22 cellular contexts compared by ENCODE assay signal in the genomic region with DNA sequence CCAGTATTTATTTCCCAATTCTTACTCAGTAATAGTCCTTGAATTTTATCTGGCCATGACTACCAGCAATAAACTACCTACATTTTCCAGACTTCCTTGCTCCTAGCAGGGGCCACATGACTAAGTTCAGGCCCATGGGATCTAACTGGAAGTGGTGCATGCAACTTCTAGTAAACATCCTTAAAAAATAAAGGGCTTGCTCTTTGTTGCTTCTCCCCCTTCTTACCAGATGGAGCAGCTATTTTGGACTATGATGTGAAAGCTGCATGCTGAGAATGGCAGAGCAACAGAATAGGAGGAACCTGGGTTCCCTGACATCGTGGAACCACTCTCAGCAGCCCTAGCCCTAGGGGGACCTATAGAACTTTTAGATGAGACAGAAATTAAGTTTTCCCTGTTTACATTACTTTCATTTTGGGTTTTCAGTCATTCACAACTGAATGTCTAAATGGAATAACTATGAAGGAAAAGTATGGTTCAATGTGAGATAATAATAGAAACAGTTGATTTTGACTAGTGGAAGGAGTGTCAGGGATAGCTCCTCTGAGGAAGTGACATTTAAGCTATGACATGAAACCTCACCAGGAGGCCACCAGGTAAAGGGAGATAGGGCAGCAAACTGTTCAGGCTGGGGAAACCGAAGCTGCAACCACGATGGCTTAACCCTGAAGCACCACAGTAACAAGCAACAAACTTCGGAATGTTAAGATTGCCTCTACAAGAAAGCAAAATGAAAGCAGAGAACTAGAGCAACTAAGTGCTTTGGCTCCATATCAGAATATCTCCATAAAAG. TPM values are rescaled to one million over a fixed set of nuclear protein-coding genes. Genes with fewer than 3 reads are reported as not detected.
DNase-seq lines count a peak whose midpoint lies in the region; ATAC-seq and TF ChIP-seq lines count a peak whose summit lies in the region.
"Had no signal": no experiment of that assay in that cellular context is flagged by ENCODE, and none has a peak within 500 bp of the region (broad histone marks: within the 10 kb centered on the region; RNA-seq: fewer than 3 reads in every experiment).

No MANE protein-coding gene starts in this region.

- no peaks in the 10 kb centered on the region for H3K9me3 ChIP-seq in trophoblast cell (ENCODE audit: insufficient read depth, low read depth, low read length)
- H3K9me3 ChIP-seq: adrenal gland, psoas muscle had no signal

- DNase-seq in AG10803 (ENCODE audit: low read depth) = peak; percentile 9
- peak; percentile 51 for DNase-seq in fibroblast of mammary gland (ENCODE audit: low read depth)
- no peak for DNase-seq in trophoblast cell
- DNase-seq in immature natural killer cell = no peak
- no peak for DNase-seq in germinal center (ENCODE audit: low spot score)
- DNase-seq in DMS79 treated with DMSO at 0.1 percent for 48 hours (lab: John Stamatoyannopoulos, UW) = no peak
- DNase-seq: ACHN; activated CD4-positive, alpha-beta T cell treated with anti-CD3 and anti-CD28 coated beads, Interleukin-2, amount 50 U/mL, for 4 hours; activated gamma-delta T cell; caudate nucleus; head of caudate nucleus; KBM-7; MV-4-11; NCI-H1694; NCI-H774; psoas muscle; stimulated activated CD4-positive, alpha-beta T cell treated with anti-CD3 and anti-CD28 coated beads, Interleukin-12 subunit alpha, Interleukin-12 subunit beta, amount 100 ng/mL, for 4 hours; substantia nigra had no signal

- H3K4me1 Mint-ChIP-seq in immature natural killer cell = peaks cover 8 to 30% of the 10 kb centered on the region in 2 donors

- peak overlapping the region; percentile 26 for H4K91ac ChIP-seq in trophoblast cell (ENCODE audit: low read depth, low read length)

- peak overlapping the region; percentile 35 for H2BK5ac ChIP-seq in trophoblast cell (ENCODE audit: low read depth, low read length, poor library complexity)

- H3K27me3 Mint-ChIP-seq in immature natural killer cell (ENCODE audit: low read depth in 3 of 3) = no peaks in the 10 kb centered on the region

- no peak overlapping the region for H4K8ac ChIP-seq in trophoblast cell (ENCODE audit: low read depth, low read length)

- H2BK12ac ChIP-seq in trophoblast cell (ENCODE audit: low read length) = peak overlapping the region; percentile 53

- peak overlapping the region; percentile 62 for H3K14ac ChIP-seq in trophoblast cell (ENCODE audit: low read length)

- H3K27ac ChIP-seq in VCaP (peak overlapping the region; percentile 64), trophoblast cell (ENCODE audit: low read depth, low read length) (peak overlapping the region; percentile 22)
- H3K27ac ChIP-seq: C4-2B, psoas muscle had no signal

- H3K18ac ChIP-seq in trophoblast cell (ENCODE audit: low read length) = peak overlapping the region; percentile 47

- TF ChIP-seq CTCF in AG10803 (conservative IDR thresholded peaks at IDR 0.05; ENCODE audit: low read length) (no peak), VCaP (conservative IDR thresholded peaks at IDR 0.05) (no peak), fibroblast of mammary gland (conservative IDR thresholded peaks at IDR 0.05; ENCODE audit: control insufficient read depth, insufficient read depth, low read depth, low read length) (no peak)

- no peak overlapping the region for H3K4me3 Mint-ChIP-seq in immature natural killer cell

- no peak overlapping the region for H3K4me3 ChIP-seq in AG10803 (ENCODE audit: low read length)
- H3K4me3 ChIP-seq in fibroblast of mammary gland (ENCODE audit: control insufficient read depth, low read depth, low read length) = no peak overlapping the region
- H3K4me3 ChIP-seq in trophoblast cell (ENCODE audit: low read depth, low read length) = no peak overlapping the region
- H3K4me3 ChIP-seq: adrenal gland, psoas muscle had no signal

- peaks cover 2% of the 10 kb centered on the region for H3K79me2 ChIP-seq in trophoblast cell (ENCODE audit: control insufficient read depth, insufficient read depth, low read length, poor library complexity)

- H3K36me3 Mint-ChIP-seq in immature natural killer cell = peaks cover 3 to 28% (median 11%) of the 10 kb centered on the region in 3 donors

- no peak overlapping the region for H3K4me2 ChIP-seq in trophoblast cell (ENCODE audit: low read length)

- peak overlapping the region in 3 of 6 donors; percentile 17 to 51 (median 31) for H3K27ac Mint-ChIP-seq in immature natural killer cell

- ATAC-seq in HG03342 (IDR thresholded peaks at IDR 0.05; ENCODE audit: unreplicated experiment) = no peak

- H3K9me3 Mint-ChIP-seq in immature natural killer cell = no peaks in the 10 kb centered on the region

- no CpG with 5 or more reads among the region's 4 CpGs for WGBS in trophoblast cell (ENCODE audit: extremely low coverage, insufficient coverage, insufficient read length)

- no peaks in the 10 kb centered on the region for H3K36me3 ChIP-seq in trophoblast cell (ENCODE audit: control insufficient read depth in 1 of 2, insufficient read depth in 2 of 2, low read length in 2 of 2)

- H3K4ac ChIP-seq in trophoblast cell (ENCODE audit: low read depth, low read length) = no peak overlapping the region

- H3K9ac ChIP-seq in trophoblast cell (ENCODE audit: low read length) = no peak overlapping the region

- no peaks in the 10 kb centered on the region for H3K27me3 ChIP-seq in trophoblast cell (ENCODE audit: insufficient read depth, low read length)
- H3K27me3 ChIP-seq: adrenal gland had no signal

- H3K79me1 ChIP-seq in trophoblast cell (ENCODE audit: low read length) = no peaks in the 10 kb centered on the region

- no peak overlapping the region for H2BK120ac ChIP-seq in trophoblast cell (ENCODE audit: insufficient read depth, low read length, poor library complexity)

- no peak overlapping the region for H2AK5ac ChIP-seq in trophoblast cell (ENCODE audit: low read length)

- no peak overlapping the region for H4K12ac ChIP-seq in trophoblast cell (ENCODE audit: low read depth, low read length)

- H3K23ac ChIP-seq in trophoblast cell (ENCODE audit: low read length) = no peak overlapping the region

- peaks cover 2 to 7% of the 10 kb centered on the region in 2 experiments for H3K4me1 ChIP-seq in trophoblast cell (ENCODE audit: control insufficient read depth in 1 of 2, insufficient read depth in 2 of 2, low read length in 2 of 2)
- H3K4me1 ChIP-seq: psoas muscle had no signal

- H2AFZ ChIP-seq in trophoblast cell (ENCODE audit: insufficient read depth, low read length, poor library complexity) = no peak overlapping the region

RNA-seq across cellular contexts. Expression of gene PHF21A, which starts 48.9 kb away (rescaled TPM):
- 29.5 and 31.4 TPM in 2 replicates for polyA plus RNA-seq in trophoblast cell (2013)
- 10 to 100 TPM in 1 of 3 donors, 1 to 10 TPM in 2; 4.4 to 21.3 (median 5.8) TPM for polyA plus RNA-seq in immature natural killer cell

Comparison
In these comparisons a context has a peak if more than half of its experiments do, and no peak if none do; other contexts are left out.
1. DNase-seq: peak in AG10803 (single experiment) and fibroblast of mammary gland (single experiment); none in trophoblast cell (0 of 2), immature natural killer cell (0 of 3), germinal center (single experiment) and DMS79 treated with DMSO at 0.1 percent for 48 hours (single experiment).